ENCODE assay signal across 18 cellular contexts in the genomic region with DNA sequence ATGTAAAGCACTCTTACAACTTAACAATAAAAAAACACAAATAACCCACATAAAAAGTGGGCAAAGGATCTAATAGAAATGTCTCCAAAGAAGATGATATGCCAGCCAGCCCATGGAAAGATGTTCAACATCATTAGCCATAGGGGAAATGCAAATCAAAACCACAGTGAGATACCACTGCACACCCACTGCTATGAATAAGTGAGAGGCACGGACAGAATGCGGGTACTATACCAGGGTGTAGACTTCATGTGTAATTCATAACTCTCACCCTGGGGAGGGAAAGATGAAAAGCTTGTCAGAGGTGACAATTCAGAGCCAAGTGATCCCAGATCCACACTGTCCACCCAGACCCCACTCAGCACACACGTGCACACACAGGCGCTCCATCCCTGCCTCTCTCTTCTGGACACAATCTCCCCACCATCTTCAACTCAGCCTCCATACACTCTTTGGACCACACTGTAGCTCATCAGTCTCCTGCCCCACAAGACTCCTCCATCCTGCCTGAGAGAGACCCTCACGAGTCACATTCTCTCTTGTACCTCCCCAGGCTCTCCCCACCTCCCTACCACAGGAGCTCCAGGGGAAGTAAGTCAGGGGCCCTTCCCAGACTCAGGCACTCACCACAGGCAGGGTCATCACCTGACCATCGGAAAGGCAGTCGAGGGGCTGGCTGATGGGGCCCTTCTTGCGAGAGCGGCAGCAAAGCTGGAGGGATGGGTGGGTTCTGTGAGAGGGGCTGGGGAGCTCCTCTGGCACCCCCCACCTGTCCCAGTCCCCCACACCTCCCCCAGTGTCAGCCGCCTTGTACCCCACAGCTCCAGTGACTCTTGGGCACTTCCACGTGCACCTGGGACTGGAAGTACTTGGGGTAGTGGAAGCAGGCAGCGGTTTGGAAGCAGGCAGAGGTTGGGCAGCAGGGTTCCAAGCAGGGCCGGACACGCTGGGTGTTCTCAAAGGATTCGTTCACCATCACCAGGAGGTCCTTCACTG. TPM values are rescaled to one million over a fixed set of nuclear protein-coding genes. Genes with fewer than 3 reads are reported as not detected.
DNase-seq lines count a peak whose midpoint lies in the region; ATAC-seq, FAIRE-seq and TF ChIP-seq lines count a peak whose summit lies in the region.
"Had no signal": no experiment of that assay in that cellular context is flagged by ENCODE, and none has a peak within 500 bp of the region (broad histone marks: within the 10 kb centered on the region; RNA-seq: fewer than 3 reads in every experiment).

No MANE protein-coding gene starts in this region.

- DNase-seq in activated T-cell treated with anti-CD3 and anti-CD28 coated beads, Interleukin-2, amount 50 U/mL, for 4 hours = no peak
- no peak for DNase-seq in activated T-cell treated with anti-CD3 and anti-CD28 coated beads, Interleukin-2, amount 50 U/mL, for 48 hours
- DNase-seq in GM12891 (ENCODE audit: insufficient read length, low spot score) = no peak
- DNase-seq in stimulated activated naive B cell treated with anti-CD40 and anti-IgM and Interleukin-4, amounts not matched to agents 10 μg/mL and 1 μg/mL and 100 μg/mL, for 72 hours = no peak
- DNase-seq in activated CD8-positive, alpha-beta memory T cell treated with anti-CD3 and anti-CD28 coated beads, Interleukin-2, amount 50 U/mL, for 4 hours = no peak
- DNase-seq: Calu3; CD4-positive, alpha-beta T cell; DMS53; HCEC 1CT; NCI-H1436 treated with DMSO at 0.1 percent for 48 hours; NCI-H2029 treated with DMSO at 0.1 percent for 48 hours; PC-9 had no signal

- TF ChIP-seq POLR2A in GM12891 (IDR thresholded peaks at IDR 0.05; ENCODE audit: low read depth, low read length) = no peak

- H3K27me3 Mint-ChIP-seq in activated T-cell treated with anti-CD3 and anti-CD28 coated beads, Interleukin-2, amount 50 U/mL, for 4 hours (ENCODE audit: low read depth) = no peaks in the 10 kb centered on the region
- peaks cover 7% of the 10 kb centered on the region for H3K27me3 Mint-ChIP-seq in activated T-helper 17 cell treated with anti-CD3 and anti-CD28 coated beads, Interleukin-2, amount 50 U/mL, for 72 hours
- peaks cover 5 to 8% of the 10 kb centered on the region in 2 donors for H3K27me3 Mint-ChIP-seq in stimulated activated naive B cell treated with anti-CD40 and anti-IgM and Interleukin-4, amounts not matched to agents 10 μg/mL and 1 μg/mL and 100 μg/mL, for 72 hours
- H3K27me3 Mint-ChIP-seq: CD4-positive, alpha-beta T cell had no signal

- peak overlapping the region; percentile 78 for H3K27ac Mint-ChIP-seq in activated T-helper 17 cell treated with anti-CD3 and anti-CD28 coated beads, Interleukin-2, amount 50 U/mL, for 72 hours
- H3K27ac Mint-ChIP-seq in stimulated activated naive B cell treated with anti-CD40 and anti-IgM and Interleukin-4, amounts not matched to agents 10 μg/mL and 1 μg/mL and 100 μg/mL, for 72 hours = no peak overlapping the region
- H3K27ac Mint-ChIP-seq: CD4-positive, alpha-beta T cell had no signal

- no peak overlapping the region for H3K4me3 Mint-ChIP-seq in activated T-cell treated with anti-CD3 and anti-CD28 coated beads, Interleukin-2, amount 50 U/mL, for 4 hours
- no peak overlapping the region for H3K4me3 Mint-ChIP-seq in activated T-helper 17 cell treated with anti-CD3 and anti-CD28 coated beads, Interleukin-2, amount 50 U/mL, for 72 hours
- no peak overlapping the region for H3K4me3 Mint-ChIP-seq in stimulated activated naive B cell treated with anti-CD40 and anti-IgM and Interleukin-4, amounts not matched to agents 10 μg/mL and 1 μg/mL and 100 μg/mL, for 72 hours
- H3K4me3 Mint-ChIP-seq: CD4-positive, alpha-beta T cell had no signal

- peaks cover 2% of the 10 kb centered on the region for H3K4me1 Mint-ChIP-seq in activated T-cell treated with anti-CD3 and anti-CD28 coated beads, Interleukin-2, amount 50 U/mL, for 4 hours (ENCODE audit: low read depth)
- peaks cover 8% of the 10 kb centered on the region for H3K4me1 Mint-ChIP-seq in activated T-helper 17 cell treated with anti-CD3 and anti-CD28 coated beads, Interleukin-2, amount 50 U/mL, for 72 hours
- H3K4me1 Mint-ChIP-seq in stimulated activated naive B cell treated with anti-CD40 and anti-IgM and Interleukin-4, amounts not matched to agents 10 μg/mL and 1 μg/mL and 100 μg/mL, for 72 hours = peaks cover 6 to 7% of the 10 kb centered on the region in 2 donors

- ATAC-seq in activated T-cell treated with anti-CD3 and anti-CD28 coated beads, Interleukin-2, amount 50 U/mL, for 4 hours = peak; percentile 56 to 69
- ATAC-seq in activated T-helper 17 cell treated with anti-CD3 and anti-CD28 coated beads, Interleukin-2, amount 50 U/mL, for 72 hours (replicated peaks) = peak; percentile 93
- ATAC-seq in stimulated activated naive B cell treated with anti-CD40 and anti-IgM and Interleukin-4, amounts not matched to agents 10 μg/mL and 1 μg/mL and 100 μg/mL, for 72 hours (replicated peaks) = peak; percentile 39 to 56
- ATAC-seq in HG03520 (IDR thresholded peaks at IDR 0.05; ENCODE audit: unreplicated experiment) (no peak), HG02973 (IDR thresholded peaks at IDR 0.05; ENCODE audit: unreplicated experiment) (no peak)
- ATAC-seq: K562 had no signal

- no peaks in the 10 kb centered on the region for H3K9me3 Mint-ChIP-seq in activated T-cell treated with anti-CD3 and anti-CD28 coated beads, Interleukin-2, amount 50 U/mL, for 4 hours
- H3K9me3 Mint-ChIP-seq in activated T-helper 17 cell treated with anti-CD3 and anti-CD28 coated beads, Interleukin-2, amount 50 U/mL, for 72 hours = no peaks in the 10 kb centered on the region
- H3K9me3 Mint-ChIP-seq in stimulated activated naive B cell treated with anti-CD40 and anti-IgM and Interleukin-4, amounts not matched to agents 10 μg/mL and 1 μg/mL and 100 μg/mL, for 72 hours = no peaks in the 10 kb centered on the region
- H3K9me3 Mint-ChIP-seq: CD4-positive, alpha-beta T cell had no signal

- peak; percentile 63 for FAIRE-seq in GM12891 (lab: Jason Lieb, UNC)
- FAIRE-seq: K562 had no signal

- H3K36me3 Mint-ChIP-seq in activated T-cell treated with anti-CD3 and anti-CD28 coated beads, Interleukin-2, amount 50 U/mL, for 4 hours (ENCODE audit: insufficient read depth) = no peaks in the 10 kb centered on the region
- no peaks in the 10 kb centered on the region for H3K36me3 Mint-ChIP-seq in activated T-helper 17 cell treated with anti-CD3 and anti-CD28 coated beads, Interleukin-2, amount 50 U/mL, for 72 hours (ENCODE audit: low read depth)
- no peaks in the 10 kb centered on the region for H3K36me3 Mint-ChIP-seq in stimulated activated naive B cell treated with anti-CD40 and anti-IgM and Interleukin-4, amounts not matched to agents 10 μg/mL and 1 μg/mL and 100 μg/mL, for 72 hours

TF ChIP-seq in GM12891, 5 proteins besides CTCF, POLR2A, EP300 and RAD21:
- TF ChIP-seq TAF1 (IDR thresholded peaks at IDR 0.05; ENCODE audit: low read depth, low read length) (no peak), POU2F2 (IDR thresholded peaks at IDR 0.05; ENCODE audit: low read depth, low read length) (no peak), SPI1 (IDR thresholded peaks at IDR 0.05; ENCODE audit: low read depth, low read length) (no peak)

RNA-seq across cellular contexts. Expression of gene PLA2G4E, which starts 21.3 kb away (rescaled TPM):
- not detected for total RNA-seq in activated T-cell treated with anti-CD3 and anti-CD28 coated beads, Interleukin-2, amount 50 U/mL, for 4 hours
- polyA plus RNA-seq in GM12891 (2012; ENCODE audit: low read depth, missing spikeins) = 0.04 TPM
- under 1 TPM in 1 of 2 donors, not detected in 1; 0.13 TPM for total RNA-seq in activated T-helper 17 cell treated with anti-CD3 and anti-CD28 coated beads, Interleukin-2, amount 50 U/mL, for 72 hours
- total RNA-seq: CD4-positive, alpha-beta T cell; K562; NCI-H460; PC-9; SK-MEL-5 had no signal

RNA-seq across cellular contexts. Expression of gene EHD4, which starts 27.2 kb away (rescaled TPM):
- total RNA-seq in activated T-cell treated with anti-CD3 and anti-CD28 coated beads, Interleukin-2, amount 50 U/mL, for 4 hours = 10 to 100 TPM; 25.7 to 33.8 (median 27.6) TPM
- polyA plus RNA-seq in GM12891 (2012; ENCODE audit: low read depth, missing spikeins) = 24.4 TPM
- total RNA-seq in activated T-helper 17 cell treated with anti-CD3 and anti-CD28 coated beads, Interleukin-2, amount 50 U/mL, for 72 hours = 10 to 100 TPM; 51.0 to 56.3 TPM

Comparison
In these comparisons a context has a peak if more than half of its experiments do, and no peak if none do; other contexts are left out.
1. ATAC-seq: peak in activated T-cell treated with anti-CD3 and anti-CD28 coated beads, Interleukin-2, amount 50 U/mL, for 4 hours (2 of 2), activated T-helper 17 cell treated with anti-CD3 and anti-CD28 coated beads, Interleukin-2, amount 50 U/mL, for 72 hours (single experiment) and stimulated activated naive B cell treated with anti-CD40 and anti-IgM and Interleukin-4, amounts not matched to agents 10 μg/mL and 1 μg/mL and 100 μg/mL, for 72 hours (2 of 2); none in HG03520 (single experiment) and HG02973 (single experiment).